In genomic region chr13:98481511-98481951, GRCh38 we compare ENCODE assay signal across 12 cellular contexts.
DNase-seq lines count a peak whose midpoint lies in the region; ATAC-seq and TF ChIP-seq lines count a peak whose summit lies in the region.
"Had no signal": no experiment of that assay in that cellular context is flagged by ENCODE, and none has a peak within 500 bp of the region (broad histone marks: within the 10 kb centered on the region; RNA-seq: fewer than 3 reads in every experiment).

No MANE protein-coding gene starts in this region.

- H3K27ac Mint-ChIP-seq in activated naive CD4-positive, alpha-beta T cell treated with anti-CD3 and anti-CD28 coated beads for 36 hours = peak overlapping the region; percentile 84
- peak overlapping the region; percentile 1 for H3K27ac Mint-ChIP-seq in stimulated activated naive B cell treated with anti-CD40 and anti-IgM and Interleukin-4, amounts not matched to agents 10 μg/mL and 1 μg/mL and 100 μg/mL, for 72 hours

- no peaks in the 10 kb centered on the region for H4K20me1 ChIP-seq in PC-9 (ENCODE audit: insufficient read depth)

- POLR2A ChIA-PET in PC-9 (lab: Charles Lee; ENCODE audit: unreplicated experiment) = interaction anchor here (0.6 to 0.8 kb wide), 2 partner anchors 169 to 474 kb away, joined by 4 to 5 read pairs; no protein-coding TSS in a partner anchor

- H3K9me2 ChIP-seq in PC-9 (ENCODE audit: insufficient read depth) = no peaks in the 10 kb centered on the region

- TF ChIP-seq POLR2A in gastroesophageal sphincter (IDR thresholded peaks at IDR 0.05) = no peak

- H3K4me3 ChIP-seq in PC-9 (no peak overlapping the region), gastroesophageal sphincter (no peak overlapping the region)
- H3K4me3 ChIP-seq: BLaER1, uterus had no signal

- TF ChIP-seq CTCF in PC-9 (conservative IDR thresholded peaks at IDR 0.05) = no peak
- TF ChIP-seq CTCF in gastroesophageal sphincter (IDR thresholded peaks at IDR 0.05) = no peak

- H3K27ac ChIP-seq in PC-9 (peak overlapping the region; percentile 99), gastroesophageal sphincter (peak overlapping the region in 3 of 4 donors; percentile 32 to 80 (median 48))
- H3K27ac ChIP-seq: BLaER1 had no signal

- H3K4me3 Mint-ChIP-seq in activated naive CD4-positive, alpha-beta T cell treated with anti-CD3 and anti-CD28 coated beads for 36 hours = no peak overlapping the region
- no peak overlapping the region for H3K4me3 Mint-ChIP-seq in stimulated activated naive B cell treated with anti-CD40 and anti-IgM and Interleukin-4, amounts not matched to agents 10 μg/mL and 1 μg/mL and 100 μg/mL, for 72 hours
- H3K4me3 Mint-ChIP-seq: activated naive CD4-positive, alpha-beta T cell treated with anti-CD3 and anti-CD28 coated beads, Interleukin-2, amount 10 ng/mL, durations not matched to agents 7 days and 5 days had no signal

- no peak overlapping the region for H3K4me2 ChIP-seq in PC-9

- H3K9me3 Mint-ChIP-seq in activated naive CD4-positive, alpha-beta T cell treated with anti-CD3 and anti-CD28 coated beads for 36 hours = no peaks in the 10 kb centered on the region
- H3K9me3 Mint-ChIP-seq in stimulated activated naive B cell treated with anti-CD40 and anti-IgM and Interleukin-4, amounts not matched to agents 10 μg/mL and 1 μg/mL and 100 μg/mL, for 72 hours = peaks cover 0 to 3% of the 10 kb centered on the region in 2 donors
- H3K9me3 Mint-ChIP-seq: activated naive CD4-positive, alpha-beta T cell treated with anti-CD3 and anti-CD28 coated beads, Interleukin-2, amount 10 ng/mL, durations not matched to agents 7 days and 5 days had no signal

- 25 to 51% methylated on average over 1 to 3 of the region's 4 CpGs for WGBS in gastroesophageal sphincter (ENCODE audit: low coverage in 1 of 2), 2 donors

- peaks cover 78% of the 10 kb centered on the region for H3F3A ChIP-seq in PC-9 (ENCODE audit: insufficient read depth, low read depth)

- H3K79me2 ChIP-seq in PC-9 (ENCODE audit: low read depth) = peaks cover 88% of the 10 kb centered on the region

- intact Hi-C loops in activated naive CD4-positive, alpha-beta T cell treated with anti-CD3 and anti-CD28 coated beads for 36 hours (cut with micrococcal nuclease) = loop anchor here (10.0 kb wide), 1 partner anchor 507 kb away; no protein-coding TSS in a partner anchor
- intact Hi-C loops in PC-9 (cut with micrococcal nuclease; ENCODE audit: unreplicated experiment) = no loop called here

- CTCF ChIA-PET in activated naive CD4-positive, alpha-beta T cell treated with anti-CD3 and anti-CD28 coated beads for 36 hours (lab: Charles Lee) = interaction anchor here (1.0 to 3.4 kb wide), 3 partner anchors 8 to 547 kb away, joined by 3 to 15 read pairs (median 3); no protein-coding TSS in a partner anchor
- CTCF ChIA-PET in PC-9 (lab: Charles Lee) = no interaction called here

- no peaks in the 10 kb centered on the region for H3K27me3 ChIP-seq in PC-9 (ENCODE audit: insufficient read depth, low read depth)
- no peaks in the 10 kb centered on the region for H3K27me3 ChIP-seq in gastroesophageal sphincter
- H3K27me3 ChIP-seq: BLaER1, uterus had no signal

- H3K27me3 Mint-ChIP-seq in activated naive CD4-positive, alpha-beta T cell treated with anti-CD3 and anti-CD28 coated beads for 36 hours (ENCODE audit: low read depth) = no peaks in the 10 kb centered on the region
- H3K27me3 Mint-ChIP-seq in stimulated activated naive B cell treated with anti-CD40 and anti-IgM and Interleukin-4, amounts not matched to agents 10 μg/mL and 1 μg/mL and 100 μg/mL, for 72 hours = no peaks in the 10 kb centered on the region
- H3K27me3 Mint-ChIP-seq: activated naive CD4-positive, alpha-beta T cell treated with anti-CD3 and anti-CD28 coated beads, Interleukin-2, amount 10 ng/mL, durations not matched to agents 7 days and 5 days had no signal

- no peak overlapping the region for H2AFZ ChIP-seq in PC-9

- peaks cover 83% of the 10 kb centered on the region for H3K4me1 Mint-ChIP-seq in activated naive CD4-positive, alpha-beta T cell treated with anti-CD3 and anti-CD28 coated beads for 36 hours (ENCODE audit: low read depth)
- peaks cover 69 to 91% of the 10 kb centered on the region in 2 donors for H3K4me1 Mint-ChIP-seq in stimulated activated naive B cell treated with anti-CD40 and anti-IgM and Interleukin-4, amounts not matched to agents 10 μg/mL and 1 μg/mL and 100 μg/mL, for 72 hours

- TF ChIP-seq EP300 in gastroesophageal sphincter (IDR thresholded peaks at IDR 0.05) = no peak

- no peak for ATAC-seq in gastroesophageal sphincter
- ATAC-seq in stimulated activated naive B cell treated with anti-CD40 and anti-IgM and Interleukin-4, amounts not matched to agents 10 μg/mL and 1 μg/mL and 100 μg/mL, for 72 hours (replicated peaks) = no peak

- no peak for DNase-seq in activated naive CD4-positive, alpha-beta T cell treated with anti-CD3 and anti-CD28 coated beads for 36 hours
- DNase-seq in activated naive CD4-positive, alpha-beta T cell treated with anti-CD3 and anti-CD28 coated beads, Interleukin-2, amount 50 U/mL, for 16 hours = no peak
- no peak for DNase-seq in PC-9
- no peak for DNase-seq in stimulated activated naive B cell treated with anti-CD40 and anti-IgM and Interleukin-4, amounts not matched to agents 10 μg/mL and 1 μg/mL and 100 μg/mL, for 72 hours
- no peak for DNase-seq in DMS79 (lab: John Stamatoyannopoulos, UW)
- no peak for DNase-seq in NCI-H187 (lab: John Stamatoyannopoulos, UW)
- no peak for DNase-seq in nucleus accumbens (lab: John Stamatoyannopoulos, UW)
- DNase-seq: activated naive CD4-positive, alpha-beta T cell treated with anti-CD3 and anti-CD28 coated beads, Interleukin-2, amount 10 ng/mL, durations not matched to agents 7 days and 5 days; RPMI8226; uterus had no signal

- H3K4me1 ChIP-seq in PC-9 (replicated peaks; ENCODE audit: insufficient read depth) (peaks cover 70% of the 10 kb centered on the region), gastroesophageal sphincter (peaks cover 2 to 100% (median 41%) of the 10 kb centered on the region in 3 donors)

- BruUV-seq in PC-9 (replicated peaks; lab: Mats Ljungman, UMichigan) = no TSS peak

- peaks cover 7% of the 10 kb centered on the region for H3K36me3 Mint-ChIP-seq in activated naive CD4-positive, alpha-beta T cell treated with anti-CD3 and anti-CD28 coated beads for 36 hours (ENCODE audit: low read depth)
- H3K36me3 Mint-ChIP-seq in stimulated activated naive B cell treated with anti-CD40 and anti-IgM and Interleukin-4, amounts not matched to agents 10 μg/mL and 1 μg/mL and 100 μg/mL, for 72 hours = peaks cover 40 to 57% of the 10 kb centered on the region in 2 donors

- no peaks in the 10 kb centered on the region for H3K9me3 ChIP-seq in PC-9 (ENCODE audit: insufficient read depth, low read depth)
- no peaks in the 10 kb centered on the region for H3K9me3 ChIP-seq in gastroesophageal sphincter
- H3K9me3 ChIP-seq: BLaER1, uterus had no signal

- peaks cover 5% of the 10 kb centered on the region for H3K36me3 ChIP-seq in PC-9 (ENCODE audit: low read depth)
- H3K36me3 ChIP-seq in gastroesophageal sphincter = peaks cover 0 to 6% of the 10 kb centered on the region in 2 donors
- H3K36me3 ChIP-seq: uterus had no signal
